In the genomic region with DNA sequence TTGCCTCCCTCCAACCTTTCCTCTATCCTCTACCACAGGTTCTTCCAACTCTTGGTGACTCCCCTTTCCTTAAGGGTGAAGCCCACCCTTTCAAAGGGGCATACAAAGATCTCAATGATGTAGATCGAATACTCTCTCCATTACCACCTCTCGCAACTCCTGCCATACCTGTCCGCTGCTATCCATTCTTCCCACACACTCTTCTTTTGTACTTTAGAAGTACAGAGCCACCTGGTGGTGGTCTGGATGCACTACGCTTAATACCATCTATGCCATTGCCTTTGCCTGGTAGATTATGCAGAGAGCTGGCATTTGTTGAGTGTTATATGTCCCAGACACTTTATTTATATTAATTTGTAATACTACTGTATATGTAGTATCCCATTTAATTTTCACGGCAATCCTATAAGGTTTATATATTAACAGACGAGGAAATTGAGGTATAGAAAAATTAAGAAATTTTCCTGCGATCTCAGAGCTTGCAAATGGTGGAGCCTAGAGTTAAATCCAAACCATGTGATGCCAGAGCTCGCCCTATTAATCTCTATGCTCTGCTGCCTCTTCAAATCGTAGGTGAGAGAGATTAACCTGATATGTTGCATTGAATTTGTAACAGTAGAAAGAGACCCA, we compare ENCODE assay signal across 9 cellular contexts. TPM values are rescaled to one million over a fixed set of nuclear protein-coding genes. Genes with fewer than 3 reads are reported as not detected.
DNase-seq lines count a peak whose midpoint lies in the region; ATAC-seq, FAIRE-seq and TF ChIP-seq lines count a peak whose summit lies in the region.
"Had no signal": no experiment of that assay in that cellular context is flagged by ENCODE, and none has a peak within 500 bp of the region (broad histone marks: within the 10 kb centered on the region; RNA-seq: fewer than 3 reads in every experiment).

No MANE protein-coding gene starts in this region.

- H3K27ac Mint-ChIP-seq in progenitor cell of endocrine pancreas, result no peak overlapping the region

- H3K36me3 Mint-ChIP-seq in progenitor cell of endocrine pancreas (ENCODE audit: insufficient read depth), result peaks cover 6% of the 10 kb centered on the region

- no peak overlapping the region for H3K4me3 Mint-ChIP-seq in progenitor cell of endocrine pancreas (ENCODE audit: low read depth)

- TF ChIP-seq CTCF in KMS-11 (conservative IDR thresholded peaks at IDR 0.05; ENCODE audit: low read depth, low read length), result peak; percentile 87
- peak; percentile 87 for TF ChIP-seq CTCF in progenitor cell of endocrine pancreas (IDR thresholded peaks at IDR 0.05; ENCODE audit: unreplicated experiment)

- no peak overlapping the region for H3K27ac ChIP-seq in KMS-11

- peak; percentile 68 for ATAC-seq in GM21423 (IDR thresholded peaks at IDR 0.05; ENCODE audit: unreplicated experiment)

- H3K4me1 ChIP-seq in KMS-11 (ENCODE audit: low read depth, poor library complexity, severe bottlenecking), result peaks cover 18% of the 10 kb centered on the region

- FAIRE-seq in RCC 7860 (lab: Jason Lieb, UNC), result peak; percentile 80

- no peak overlapping the region for H2AFZ ChIP-seq in KMS-11 (ENCODE audit: low read depth)

- no peaks in the 10 kb centered on the region for H4K20me1 ChIP-seq in KMS-11 (ENCODE audit: insufficient read depth)

- H3K27me3 ChIP-seq in KMS-11 (ENCODE audit: insufficient read depth, low read depth), result no peaks in the 10 kb centered on the region

- H3K9me3 Mint-ChIP-seq in progenitor cell of endocrine pancreas (ENCODE audit: low read depth), result no peaks in the 10 kb centered on the region

- no peak overlapping the region for H3K9ac ChIP-seq in KMS-11

- no peaks in the 10 kb centered on the region for H3K27me3 Mint-ChIP-seq in progenitor cell of endocrine pancreas

- no peaks in the 10 kb centered on the region for H3K79me2 ChIP-seq in KMS-11 (ENCODE audit: insufficient read depth, low read depth)

- H3K4me1 Mint-ChIP-seq in progenitor cell of endocrine pancreas (ENCODE audit: low read depth), result no peaks in the 10 kb centered on the region

- H3K4me3 ChIP-seq in KMS-11 (IDR thresholded peaks at IDR 0.05; ENCODE audit: insufficient read depth, low read depth, low read length), result no peak overlapping the region

- DNase-seq in DMS153 treated with DMSO at 0.1 percent for 48 hours (lab: John Stamatoyannopoulos, UW; ENCODE audit: unreplicated experiment) (peak; percentile 57), RCC 7860 (ENCODE audit: low spot score) (peak; percentile 43), germinal center (ENCODE audit: low spot score) (peak; percentile 57), progenitor cell of endocrine pancreas (ENCODE audit: low spot score, unreplicated experiment) (peak; percentile 48), amniotic stem cell (lab: John Stamatoyannopoulos, UW) (no peak)
- peak; percentile 26 for DNase-seq in activated T-helper 9 cell treated with anti-CD3 and anti-CD28 coated beads, Interleukin-2, amount 50 U/mL, for 16 hours (ENCODE audit: low read depth)

- no peaks in the 10 kb centered on the region for H3K36me3 ChIP-seq in KMS-11 (ENCODE audit: insufficient read depth)

- H3K4me2 ChIP-seq in KMS-11, result no peak overlapping the region

RNA-seq across cellular contexts. Expression of a gene that starts 22.9 kb away (rescaled TPM):
- not detected in 2 replicates for total RNA-seq in progenitor cell of endocrine pancreas
- total RNA-seq: urinary bladder had no signal

RNA-seq across cellular contexts. Expression of a gene that starts 36.7 kb away (rescaled TPM):
- total RNA-seq in progenitor cell of endocrine pancreas, result 22.5 and 27.2 TPM in 2 replicates
